In the genomic region with DNA sequence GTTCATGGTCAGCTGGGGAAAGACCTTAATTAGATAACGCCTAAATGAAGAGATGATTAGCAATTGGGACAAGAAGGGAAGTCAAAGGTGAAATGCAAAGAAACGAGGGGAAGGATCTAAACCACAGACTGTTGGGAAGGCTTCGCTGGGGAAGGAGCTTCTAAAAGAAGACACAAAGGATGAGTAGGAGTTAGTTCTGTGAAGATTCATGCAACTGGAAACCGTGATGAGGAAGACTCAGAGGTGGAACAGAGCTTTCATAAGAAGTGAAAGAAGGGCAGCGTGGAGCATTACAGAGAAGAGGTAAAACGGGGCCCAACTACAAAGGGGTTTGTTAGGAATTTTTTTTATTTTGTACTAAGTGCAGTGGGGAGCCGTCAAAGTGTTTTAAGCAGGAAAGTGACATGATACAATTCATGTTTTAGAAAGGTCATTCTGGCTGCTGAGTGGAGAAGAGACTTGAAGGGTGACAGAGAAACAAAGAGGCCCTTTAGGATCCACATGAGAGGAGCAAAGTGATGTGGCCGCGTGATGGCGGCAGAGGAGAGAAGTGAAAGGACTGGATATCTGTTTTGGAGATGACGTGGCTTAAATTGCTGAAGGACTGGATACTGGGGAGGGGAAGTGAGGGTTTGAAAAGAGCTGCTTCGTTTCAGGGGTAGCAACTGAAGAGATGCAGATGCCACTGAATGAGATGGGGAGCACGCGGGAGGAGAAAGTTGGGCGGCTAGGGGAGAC, we compare ENCODE assay signal across 2 cellular contexts.
TF ChIP-seq lines count a peak whose summit lies in the region.

No MANE protein-coding gene starts in this region.

TF ChIP-seq in IMR-90, 13 proteins besides CTCF, POLR2A, EP300 and RAD21:
- TF ChIP-seq CHD1 (IDR thresholded peaks at IDR 0.05; ENCODE audit: low read depth, low read length), result no peak
- no peak for TF ChIP-seq FOS (IDR thresholded peaks at IDR 0.05; ENCODE audit: low read depth, low read length)
- TF ChIP-seq MXI1 (IDR thresholded peaks at IDR 0.05; ENCODE audit: borderline replicate concordance, low read depth, low read length), result no peak
- TF ChIP-seq CEBPB (IDR thresholded peaks at IDR 0.05; ENCODE audit: low read depth, low read length), result no peak
- TF ChIP-seq NFE2L2 (IDR thresholded peaks at IDR 0.05; ENCODE audit: low read depth, low read length), result no peak
- no peak for TF ChIP-seq SMC3 (IDR thresholded peaks at IDR 0.05; ENCODE audit: low read depth, low read length)
- TF ChIP-seq, protein P1, sequence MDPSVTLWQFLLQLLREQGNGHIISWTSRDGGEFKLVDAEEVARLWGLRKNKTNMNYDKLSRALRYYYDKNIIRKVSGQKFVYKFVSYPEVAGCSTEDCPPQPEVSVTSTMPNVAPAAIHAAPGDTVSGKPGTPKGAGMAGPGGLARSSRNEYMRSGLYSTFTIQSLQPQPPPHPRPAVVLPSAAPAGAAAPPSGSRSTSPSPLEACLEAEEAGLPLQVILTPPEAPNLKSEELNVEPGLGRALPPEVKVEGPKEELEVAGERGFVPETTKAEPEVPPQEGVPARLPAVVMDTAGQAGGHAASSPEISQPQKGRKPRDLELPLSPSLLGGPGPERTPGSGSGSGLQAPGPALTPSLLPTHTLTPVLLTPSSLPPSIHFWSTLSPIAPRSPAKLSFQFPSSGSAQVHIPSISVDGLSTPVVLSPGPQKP (IDR thresholded peaks at IDR 0.05; ENCODE audit: borderline replicate concordance, low read depth, low read length), result no peak
- no peak for TF ChIP-seq RCOR1 (IDR thresholded peaks at IDR 0.05; ENCODE audit: insufficient replicate concordance, low read length)
- TF ChIP-seq MAZ (IDR thresholded peaks at IDR 0.05; ENCODE audit: borderline replicate concordance, low read depth, low read length), result no peak
- TF ChIP-seq MAFK (IDR thresholded peaks at IDR 0.05; ENCODE audit: low read depth, low read length), result no peak
- no peak for TF ChIP-seq BHLHE40 (IDR thresholded peaks at IDR 0.05; ENCODE audit: low read depth, low read length)
- TF ChIP-seq USF2 (IDR thresholded peaks at IDR 0.05; ENCODE audit: low read depth, low read length), result no peak
- no peak for TF ChIP-seq RFX5 (IDR thresholded peaks at IDR 0.05; ENCODE audit: low read depth, low read length)

TF ChIP-seq in SK-N-SH treated with all-trans-retinoic acid at 6 μM for 48 hours, 23 proteins besides CTCF, POLR2A, EP300 and RAD21:
- TF ChIP-seq ARNTL (CRISPR knock-in tag; IDR thresholded peaks at IDR 0.05; ENCODE audit: borderline replicate concordance, low read depth) (no peak), ZFP30 (CRISPR knock-in tag; IDR thresholded peaks at IDR 0.05) (no peak), TCF4 (CRISPR knock-in tag; IDR thresholded peaks at IDR 0.05; ENCODE audit: borderline replicate concordance) (no peak), ZC3H10 (CRISPR knock-in tag; IDR thresholded peaks at IDR 0.05) (no peak), ZNF8 (CRISPR knock-in tag; IDR thresholded peaks at IDR 0.05) (no peak), BACH2 (CRISPR knock-in tag; IDR thresholded peaks at IDR 0.05; ENCODE audit: borderline replicate concordance) (no peak), TOX (CRISPR knock-in tag; IDR thresholded peaks at IDR 0.05; ENCODE audit: borderline replicate concordance) (no peak), SNAI2 (CRISPR knock-in tag; IDR thresholded peaks at IDR 0.05) (no peak), ESRRG (CRISPR knock-in tag; IDR thresholded peaks at IDR 0.05) (no peak), PPARA (CRISPR knock-in tag; IDR thresholded peaks at IDR 0.05; ENCODE audit: borderline replicate concordance) (no peak), PATZ1 (CRISPR knock-in tag; IDR thresholded peaks at IDR 0.05; ENCODE audit: borderline replicate concordance) (no peak)
- TF ChIP-seq, protein P2, sequence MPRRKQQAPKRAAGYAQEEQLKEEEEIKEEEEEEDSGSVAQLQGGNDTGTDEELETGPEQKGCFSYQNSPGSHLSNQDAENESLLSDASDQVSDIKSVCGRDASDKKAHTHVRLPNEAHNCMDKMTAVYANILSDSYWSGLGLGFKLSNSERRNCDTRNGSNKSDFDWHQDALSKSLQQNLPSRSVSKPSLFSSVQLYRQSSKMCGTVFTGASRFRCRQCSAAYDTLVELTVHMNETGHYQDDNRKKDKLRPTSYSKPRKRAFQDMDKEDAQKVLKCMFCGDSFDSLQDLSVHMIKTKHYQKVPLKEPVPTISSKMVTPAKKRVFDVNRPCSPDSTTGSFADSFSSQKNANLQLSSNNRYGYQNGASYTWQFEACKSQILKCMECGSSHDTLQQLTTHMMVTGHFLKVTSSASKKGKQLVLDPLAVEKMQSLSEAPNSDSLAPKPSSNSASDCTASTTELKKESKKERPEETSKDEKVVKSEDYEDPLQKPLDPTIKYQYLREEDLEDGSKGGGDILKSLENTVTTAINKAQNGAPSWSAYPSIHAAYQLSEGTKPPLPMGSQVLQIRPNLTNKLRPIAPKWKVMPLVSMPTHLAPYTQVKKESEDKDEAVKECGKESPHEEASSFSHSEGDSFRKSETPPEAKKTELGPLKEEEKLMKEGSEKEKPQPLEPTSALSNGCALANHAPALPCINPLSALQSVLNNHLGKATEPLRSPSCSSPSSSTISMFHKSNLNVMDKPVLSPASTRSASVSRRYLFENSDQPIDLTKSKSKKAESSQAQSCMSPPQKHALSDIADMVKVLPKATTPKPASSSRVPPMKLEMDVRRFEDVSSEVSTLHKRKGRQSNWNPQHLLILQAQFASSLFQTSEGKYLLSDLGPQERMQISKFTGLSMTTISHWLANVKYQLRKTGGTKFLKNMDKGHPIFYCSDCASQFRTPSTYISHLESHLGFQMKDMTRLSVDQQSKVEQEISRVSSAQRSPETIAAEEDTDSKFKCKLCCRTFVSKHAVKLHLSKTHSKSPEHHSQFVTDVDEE (CRISPR knock-in tag; IDR thresholded peaks at IDR 0.05), result no peak
